15 cellular contexts compared by ENCODE assay signal in genomic region chr5:56871755-56872154, GRCh38.
"Had no signal": no experiment of that assay in that cellular context is flagged by ENCODE, and none has a peak within 500 bp of the region (broad histone marks: within the 10 kb centered on the region; RNA-seq: fewer than 3 reads in every experiment).

No MANE protein-coding gene starts in this region.

- H3K27ac Mint-ChIP-seq: activated CD8-positive, alpha-beta memory T cell treated with anti-CD3 and anti-CD28 coated beads, Interleukin-2, amount 10 ng/mL, durations not matched to agents 7 days and 5 days; T-helper 2 cell treated with Interferon-gamma antibody and Interleukin-4, amounts not matched to agents 5 μg/mL and 100 μg/mL, for 36 hours had no signal

- H3K9me3 ChIP-seq: neutrophil, tibial artery had no signal

- ATAC-seq: activated CD4-positive, CD25-positive, alpha-beta regulatory T cell treated with anti-CD3 and anti-CD28 coated beads, Interleukin-2, amount 50 U/mL, for 24 hours; activated CD8-positive, alpha-beta memory T cell treated with anti-CD3 and anti-CD28 coated beads, Interleukin-2, amount 10 ng/mL, durations not matched to agents 7 days and 5 days; activated T-cell treated with anti-CD3 and anti-CD28 coated beads, Interleukin-2, amount 50 U/mL, for 4 hours had no signal

- H3K27me3 Mint-ChIP-seq: activated CD8-positive, alpha-beta memory T cell treated with anti-CD3 and anti-CD28 coated beads, Interleukin-2, amount 10 ng/mL, durations not matched to agents 7 days and 5 days had no signal

- DNase-seq: activated CD8-positive, alpha-beta memory T cell treated with anti-CD3 and anti-CD28 coated beads, Interleukin-2, amount 10 ng/mL, durations not matched to agents 7 days and 5 days; activated gamma-delta T cell treated with Interleukin-2 at 50 U/mL for 16 hours; activated T-cell treated with anti-CD3 and anti-CD28 coated beads, Interleukin-2, amount 50 U/mL, for 4 hours; dermis blood vessel endothelial cell; foreskin melanocyte; islet precursor cell; midbrain; stimulated activated CD4-positive, alpha-beta T cell treated with anti-CD3 and anti-CD28 coated beads, Interleukin-12 subunit alpha, Interleukin-12 subunit beta, amount 100 ng/mL, for 4 hours; stimulated activated CD4-positive, alpha-beta T cell treated with anti-CD3 and anti-CD28 coated beads, Interleukin-2, amount 100 ng/mL, for 24 hours; tibial artery had no signal

- H3K4me3 Mint-ChIP-seq: activated CD8-positive, alpha-beta memory T cell treated with anti-CD3 and anti-CD28 coated beads, Interleukin-2, amount 10 ng/mL, durations not matched to agents 7 days and 5 days; activated T-cell treated with anti-CD3 and anti-CD28 coated beads, Interleukin-2, amount 50 U/mL, for 4 hours; T-helper 2 cell treated with Interferon-gamma antibody and Interleukin-4, amounts not matched to agents 5 μg/mL and 100 μg/mL, for 36 hours had no signal

- H3K4me3 ChIP-seq: lung, tibial artery had no signal

- H3K27ac ChIP-seq: epithelial cell of prostate, neutrophil, tibial artery had no signal

- H3K9me3 Mint-ChIP-seq: activated T-cell treated with anti-CD3 and anti-CD28 coated beads, Interleukin-2, amount 50 U/mL, for 4 hours; T-helper 2 cell treated with Interferon-gamma antibody and Interleukin-4, amounts not matched to agents 5 μg/mL and 100 μg/mL, for 36 hours had no signal

- H3K27me3 ChIP-seq: neutrophil, tibial artery had no signal
